8 cellular contexts compared by ENCODE assay signal in genomic region chr3:46926871-46927717, GRCh38. TPM values are rescaled to one million over a fixed set of nuclear protein-coding genes. Genes with fewer than 3 reads are reported as not detected.
A peak's percentile ranks its signal among the peaks of the same experiment; 100 is the strongest.
DNase-seq lines count a peak whose midpoint lies in the region; ATAC-seq and TF ChIP-seq lines count a peak whose summit lies in the region.

No MANE protein-coding gene starts in this region.

- 31 to 61% methylated on average over 14 to 15 of the region's 15 CpGs for WGBS in lung, 2 donors

- H3K4me3 ChIP-seq in ACC112 (ENCODE audit: low read depth, low read length) = no peak overlapping the region
- H3K4me3 ChIP-seq in lung = no peak overlapping the region

- CTCF ChIA-PET in activated B cell treated with CpG ODN at 0.5 μM for 24 hours (lab: Charles Lee) = interaction anchor here (1.0 to 1.5 kb wide), 5 partner anchors 18 to 71 kb away, joined by 3 to 11 read pairs (median 4); no protein-coding TSS in a partner anchor

- H3K27me3 ChIP-seq in ACC112 (ENCODE audit: insufficient read depth, low read length) (no peaks in the 10 kb centered on the region), lung (ENCODE audit: control insufficient read depth, insufficient read depth) (no peaks in the 10 kb centered on the region)

- no peaks in the 10 kb centered on the region for H3K27me3 Mint-ChIP-seq in activated B cell treated with CpG ODN at 0.5 μM for 24 hours

- H3K4me1 Mint-ChIP-seq in activated B cell treated with CpG ODN at 0.5 μM for 24 hours = peaks cover 91% of the 10 kb centered on the region

- H3K9me3 Mint-ChIP-seq in activated B cell treated with CpG ODN at 0.5 μM for 24 hours = peaks cover 4% of the 10 kb centered on the region

- no peak for TF ChIP-seq CTCF in activated B cell treated with CpG ODN at 0.5 μM for 24 hours (IDR thresholded peaks at IDR 0.05)
- no peak for TF ChIP-seq CTCF in lung (IDR thresholded peaks at IDR 0.05; ENCODE audit: control extremely low read depth, extremely low read depth)

- DNase-seq in activated B cell treated with CpG ODN at 0.5 μM for 24 hours (peak; percentile 60), lung (ENCODE audit: low spot score) (no peak), COR-L47 (lab: John Stamatoyannopoulos, UW) (no peak), RKO (ENCODE audit: low spot score) (no peak), occipital lobe (lab: John Stamatoyannopoulos, UW) (no peak)

- peaks cover 48% of the 10 kb centered on the region for H3K36me3 Mint-ChIP-seq in activated B cell treated with CpG ODN at 0.5 μM for 24 hours (ENCODE audit: low read depth)

- peak overlapping the region; percentile 93 for H3K27ac Mint-ChIP-seq in activated B cell treated with CpG ODN at 0.5 μM for 24 hours

- H2AFZ ChIP-seq in ACC112 (ENCODE audit: low read length, unreplicated experiment) = no peak overlapping the region

- POLR2A ChIA-PET in activated B cell treated with CpG ODN at 0.5 μM for 24 hours (lab: Charles Lee) = interaction anchor here (0.7 to 15.6 kb wide), 10 partner anchors 12 to 77 kb away, joined by 3 to 189 read pairs (median 4); partner anchors contain the start of genes CCDC12 and NBEAL2

- peak; percentile 53 for ATAC-seq in GM19023 (IDR thresholded peaks at IDR 0.05; ENCODE audit: unreplicated experiment)
- ATAC-seq in HG03066 (IDR thresholded peaks at IDR 0.05; ENCODE audit: low read depth, unreplicated experiment) = peak; percentile 52
- ATAC-seq in activated B cell treated with CpG ODN at 0.5 μM for 24 hours (ENCODE audit: low read depth) = peak; percentile 62
- ATAC-seq in lung (ENCODE audit: insufficient read depth, low FRiP score) = no peak

- intact Hi-C loops in activated B cell treated with CpG ODN at 0.5 μM for 24 hours (cut with micrococcal nuclease) = loop anchor here (1.0 to 5.0 kb wide), 6 partner anchors 26 to 355 kb away; partner anchors contain the start of genes KIF9, KLHL18, NBEAL2 and SETD2

- H3K9me3 ChIP-seq in lung (ENCODE audit: control insufficient read depth in 2 of 2, insufficient read depth in 1 of 2, low read length in 1 of 2) = no peaks in the 10 kb centered on the region

- H3K79me2 ChIP-seq in ACC112 (ENCODE audit: control insufficient read depth, insufficient read depth, low read length, unreplicated experiment) = peaks cover 48% of the 10 kb centered on the region

- H3K4me3 Mint-ChIP-seq in activated B cell treated with CpG ODN at 0.5 μM for 24 hours = peak overlapping the region; percentile 80

- H3K4me1 ChIP-seq in ACC112 (ENCODE audit: control insufficient read depth, insufficient read depth, low read length, unreplicated experiment) = peaks cover 30% of the 10 kb centered on the region
- H3K4me1 ChIP-seq in lung (ENCODE audit: control insufficient read depth in 2 of 2, insufficient read depth in 2 of 2, low read length in 2 of 2) = peaks cover 19 to 39% of the 10 kb centered on the region in 2 donors

- H3K27ac ChIP-seq in ACC112 (ENCODE audit: low read depth, low read length) = peak overlapping the region; percentile 71; the same call in 1 of the 2 replicates
- H3K27ac ChIP-seq in lung (ENCODE audit: low read depth in 1 of 2, low read length in 1 of 2) = peak overlapping the region; percentile 82 to 83

- H3K36me3 ChIP-seq in ACC112 (ENCODE audit: insufficient read depth, low read length) = peaks cover 13% of the 10 kb centered on the region
- peaks cover 4 to 31% of the 10 kb centered on the region in 2 donors for H3K36me3 ChIP-seq in lung (ENCODE audit: control insufficient read depth in 2 of 2, insufficient read depth in 2 of 2, low read length in 2 of 2)

RNA-seq across cellular contexts. Expression of gene CCDC12, which starts 49.5 kb away (rescaled TPM):
- 93.8 and 98.4 TPM in 2 replicates for total RNA-seq in activated B cell treated with CpG ODN at 0.5 μM for 24 hours
- total RNA-seq in lung = 10 to 100 TPM; 34.2 to 64.9 TPM
- polyA plus RNA-seq in lung = 100 to 1,000 TPM in 1 of 2 donors, 10 to 100 TPM in 1; 75.2 to 129 TPM
- total RNA-seq in occipital lobe = 17.5 TPM

RNA-seq across cellular contexts. Expression of gene PTH1R, which starts 49.6 kb away (rescaled TPM):
- total RNA-seq in activated B cell treated with CpG ODN at 0.5 μM for 24 hours (not detected in 2 replicates), lung (10 to 100 TPM; 14.7 to 25.1 TPM), occipital lobe (2.3 TPM)
- 10 to 100 TPM; 11.2 to 29.7 TPM for polyA plus RNA-seq in lung

RNA-seq across cellular contexts. Expression of gene NBEAL2, which starts 52.4 kb away (rescaled TPM):
- 79.8 and 98.6 TPM in 2 replicates for total RNA-seq in activated B cell treated with CpG ODN at 0.5 μM for 24 hours
- 100 to 1,000 TPM in 1 of 2 donors, 10 to 100 TPM in 1; 64.4 to 167 TPM for total RNA-seq in lung
- 100 to 1,000 TPM; 105 to 191 TPM for polyA plus RNA-seq in lung
- total RNA-seq in occipital lobe = 3.3 TPM

Comparison
In these comparisons a context has a peak if more than half of its experiments do, and no peak if none do; other contexts are left out.
1. RNA of gene NBEAL2, which starts 52.4 kb away (total RNA-seq): 64.4 to 167 TPM in lung and 79.8 to 98.6 TPM in activated B cell treated with CpG ODN at 0.5 μM for 24 hours; 3.3 TPM in occipital lobe (single experiment); every median in the first group is over 10 times any median in the second.